11 cellular contexts compared by ENCODE assay signal in genomic region chr2:98650998-98651397, GRCh38.
"Had no signal": no experiment of that assay in that cellular context is flagged by ENCODE, and none has a peak within 500 bp of the region (broad histone marks: within the 10 kb centered on the region; RNA-seq: fewer than 3 reads in every experiment).

No MANE protein-coding gene starts in this region.

- H3K27me3 ChIP-seq: dorsolateral prefrontal cortex, stomach had no signal

- H3K4me1 ChIP-seq: psoas muscle had no signal

- H3K4me3 Mint-ChIP-seq: nephron had no signal

- H3K27ac Mint-ChIP-seq: nephron had no signal

- H3K9me3 ChIP-seq: psoas muscle, stomach had no signal

- ATAC-seq: activated CD4-positive, CD25-positive, alpha-beta regulatory T cell treated with anti-CD3 and anti-CD28 coated beads, Interleukin-2, amount 50 U/mL, for 24 hours; esophagus mucosa; psoas muscle; sciatic nerve had no signal

- H3K9me3 Mint-ChIP-seq: nephron had no signal

- H3K4me1 Mint-ChIP-seq: nephron had no signal

- DNase-seq: anterior cingulate cortex; dorsolateral prefrontal cortex; hypothalamus; psoas muscle; SHP77 treated with DMSO at 0.1 percent for 48 hours; stimulated activated CD4-positive, alpha-beta T cell treated with anti-CD3 and anti-CD28 coated beads, Interleukin-12 subunit alpha, Interleukin-12 subunit beta, amount 100 ng/mL, for 4 hours; stomach had no signal

- H3K27ac ChIP-seq: dorsolateral prefrontal cortex, psoas muscle, stomach had no signal

- H3K4me3 ChIP-seq: dorsolateral prefrontal cortex, psoas muscle, stomach had no signal
